In genomic region chr9:105281272-105281671, GRCh38 we compare ENCODE assay signal across 19 cellular contexts.
"Had no signal": no experiment of that assay in that cellular context is flagged by ENCODE, and none has a peak within 500 bp of the region (broad histone marks: within the 10 kb centered on the region; RNA-seq: fewer than 3 reads in every experiment).

No MANE protein-coding gene starts in this region.

- H3K27ac ChIP-seq: parathyroid adenoma, sigmoid colon, tibial nerve, vagina had no signal

- H2AFZ ChIP-seq: parathyroid adenoma had no signal

- H3K36me3 ChIP-seq: sigmoid colon, tibial nerve, vagina had no signal

- H3K4me1 ChIP-seq: parathyroid adenoma, sigmoid colon had no signal

- FAIRE-seq: kidney had no signal

- H3K9ac ChIP-seq: parathyroid adenoma had no signal

- H3K9me3 ChIP-seq: sigmoid colon, tibial nerve, vagina had no signal

- DNase-seq: activated CD4-positive, alpha-beta T cell treated with anti-CD3 and anti-CD28 coated beads, Interleukin-2, amount 50 U/mL, for 1 hour; activated CD4-positive, CD25-positive, alpha-beta regulatory T cell treated with anti-CD3 and anti-CD28 coated beads, Interleukin-2, amount 50 U/mL, for 72 hours; activated CD8-positive, alpha-beta memory T cell treated with anti-CD3 and anti-CD28 coated beads for 24 hours; activated CD8-positive, alpha-beta memory T cell treated with anti-CD3 and anti-CD28 coated beads, Interleukin-2, amount 50 U/mL, for 48 hours; activated effector memory CD4-positive, alpha-beta T cell treated with anti-CD3 and anti-CD28 coated beads, Interleukin-2, amount 50 U/mL, for 16 hours; activated T-cell treated with anti-CD3 and anti-CD28 coated beads, Interleukin-2, amount 50 U/mL, for 48 hours; cerebellar nuclear complex; cortex of kidney; effector CD4-positive, alpha-beta T cell; hypothalamus; kidney; sigmoid colon; stimulated activated naive CD4-positive, alpha-beta T cell treated with Interleukin-2 at 50 U/mL for 16 hours; T1000 had no signal

- H3K27me3 ChIP-seq: sigmoid colon, tibial nerve, vagina had no signal

- H3K4me3 ChIP-seq: lung, sigmoid colon, tibial nerve, vagina had no signal

- ATAC-seq: left lobe of liver had no signal
